5 cellular contexts compared by ENCODE assay signal in genomic region chr11:116338500-116338899, GRCh38.
DNase-seq lines count a peak whose midpoint lies in the region; ATAC-seq, FAIRE-seq and TF ChIP-seq lines count a peak whose summit lies in the region.
"Not testable (repeated sequence)": the region's sequence is repeated elsewhere in the genome, so short reads cannot be mapped to it uniquely, and the experiment has no call there.

No MANE protein-coding gene starts in this region.

- H3K27ac Mint-ChIP-seq in activated CD8-positive, alpha-beta memory T cell treated with anti-CD3 and anti-CD28 coated beads, Interleukin-2, amount 10 ng/mL, durations not matched to agents 7 days and 5 days = not testable (repeated sequence)
- peak overlapping the region; percentile 79 for H3K27ac Mint-ChIP-seq in nephron progenitor cell

- not testable (repeated sequence) for H3K9me2 ChIP-seq in hepatocyte (replicated peaks; ENCODE audit: insufficient read depth)

- not testable (repeated sequence) for H3K36me3 ChIP-seq in HEK293 (ENCODE audit: control insufficient read depth in 2 of 2, insufficient read depth in 1 of 2, low read length in 2 of 2); K562 (ENCODE audit: control insufficient read depth, insufficient read depth, low read length); hepatocyte (replicated peaks; ENCODE audit: insufficient read depth, low read depth)

- intact Hi-C loops in K562 (cut with micrococcal nuclease) = not testable (repeated sequence)

- not testable (repeated sequence) for TF ChIP-seq POLR2A in K562 (conservative IDR thresholded peaks at IDR 0.05)

- not testable (repeated sequence) for H3K79me2 ChIP-seq in K562 (ENCODE audit: control insufficient read depth, insufficient read depth, low read length); hepatocyte

- H2AFZ ChIP-seq in K562 (ENCODE audit: low read depth, low read length); hepatocyte: not testable (repeated sequence)

- H3K27me3 ChIP-seq in K562 (ENCODE audit: control insufficient read depth in 2 of 2, insufficient read depth in 2 of 2, low read length in 2 of 2); hepatocyte: not testable (repeated sequence)

- CTCF ChIA-PET in HEK293 (lab: Yijun Ruan, JAX) = interaction anchor here (0.6 kb wide), 1 partner anchor 186 kb away, joined by 3 read pairs; no protein-coding TSS in a partner anchor
- CTCF ChIA-PET in activated CD8-positive, alpha-beta memory T cell treated with anti-CD3 and anti-CD28 coated beads, Interleukin-2, amount 10 ng/mL, durations not matched to agents 7 days and 5 days (lab: Charles Lee); K562 (lab: Yijun Ruan, JAX; ENCODE audit: low intra/inter-chr PET ratio): not testable (repeated sequence)

- not testable (repeated sequence) for H3K27me3 Mint-ChIP-seq in activated CD8-positive, alpha-beta memory T cell treated with anti-CD3 and anti-CD28 coated beads, Interleukin-2, amount 10 ng/mL, durations not matched to agents 7 days and 5 days; nephron progenitor cell (ENCODE audit: low read depth, poor library complexity)

- TF ChIP-seq EP300 in K562 (IDR thresholded peaks at IDR 0.05; ENCODE audit: low read length) = not testable (repeated sequence)

- not testable (repeated sequence) for H3K36me3 Mint-ChIP-seq in activated CD8-positive, alpha-beta memory T cell treated with anti-CD3 and anti-CD28 coated beads, Interleukin-2, amount 10 ng/mL, durations not matched to agents 7 days and 5 days; nephron progenitor cell (ENCODE audit: low read depth)

- not testable (repeated sequence) for H3K9me3 ChIP-seq in HEK293 (ENCODE audit: control insufficient read depth, insufficient read depth, low read depth, low read length); K562 (replicated peaks; ENCODE audit: control insufficient read depth, insufficient read depth, low read depth, low read length); hepatocyte (ENCODE audit: low read depth)

- not testable (repeated sequence) for FAIRE-seq in K562 (lab: Jason Lieb, UNC)

- H3K9ac ChIP-seq in K562 (ENCODE audit: insufficient read depth in 1 of 2, low read depth in 2 of 2, low read length in 2 of 2) = not testable (repeated sequence)

- not testable (repeated sequence) for H3K9me1 ChIP-seq in K562 (ENCODE audit: control insufficient read depth, insufficient read depth, low read length)

- POLR2A ChIA-PET in HEK293 (lab: Yijun Ruan, JAX); K562 (lab: Yijun Ruan, JAX): not testable (repeated sequence)

- not testable (repeated sequence) for TF ChIP-seq RAD21 in K562 (CRISPR knock-in tag; conservative IDR thresholded peaks at IDR 0.05 in 1 of 2, IDR thresholded peaks at IDR 0.05 in 1 of 2)

- H3K4me2 ChIP-seq in K562 (ENCODE audit: insufficient read depth, low read length); hepatocyte: not testable (repeated sequence)

- not testable (repeated sequence) for H3K4me1 Mint-ChIP-seq in activated CD8-positive, alpha-beta memory T cell treated with anti-CD3 and anti-CD28 coated beads, Interleukin-2, amount 10 ng/mL, durations not matched to agents 7 days and 5 days
- H3K4me1 Mint-ChIP-seq in nephron progenitor cell = peaks cover 29% of the 10 kb centered on the region

- TF ChIP-seq CTCF in HEK293 (tag by site-specific recombination; IDR thresholded peaks at IDR 0.05); K562 (IDR thresholded peaks at IDR 0.05 in 2 of 3, conservative IDR thresholded peaks at IDR 0.05 in 1 of 3; ENCODE audit: insufficient read depth in 2 of 3, low read depth in 1 of 3, low read length in 3 of 3); hepatocyte (IDR thresholded peaks at IDR 0.05; ENCODE audit: poor library complexity); nephron progenitor cell (IDR thresholded peaks at IDR 0.05): not testable (repeated sequence)

- H4K20me1 ChIP-seq in K562 (replicated peaks; ENCODE audit: control insufficient read depth, insufficient read depth, low read length); hepatocyte (ENCODE audit: insufficient read depth, poor library complexity, severe bottlenecking): not testable (repeated sequence)

- not testable (repeated sequence) for H3K4me1 ChIP-seq in HEK293 (ENCODE audit: control insufficient read depth, insufficient read depth, low read length); K562 (replicated peaks in 1 of 2; ENCODE audit: control insufficient read depth in 2 of 2, insufficient read depth in 2 of 2, low read length in 2 of 2); hepatocyte (ENCODE audit: insufficient read depth)

- not testable (repeated sequence) for H3K9me3 Mint-ChIP-seq in activated CD8-positive, alpha-beta memory T cell treated with anti-CD3 and anti-CD28 coated beads, Interleukin-2, amount 10 ng/mL, durations not matched to agents 7 days and 5 days (ENCODE audit: low read depth)
- peaks cover 13% of the 10 kb centered on the region for H3K9me3 Mint-ChIP-seq in nephron progenitor cell

- 8% methylated on average over 4 of the region's 4 CpGs for WGBS in K562 (ENCODE audit: insufficient coverage, low coverage, missing lambda C conversion rate)
- 98% methylated on average over 4 of the region's 4 CpGs for WGBS in hepatocyte (ENCODE audit: low lambda C conversion rate, missing lambda C conversion rate)

- in situ Hi-C loops in K562 (cut with MboI) = not testable (repeated sequence)

- ATAC-seq in activated CD8-positive, alpha-beta memory T cell treated with anti-CD3 and anti-CD28 coated beads, Interleukin-2, amount 10 ng/mL, durations not matched to agents 7 days and 5 days; K562: not testable (repeated sequence)

- not testable (repeated sequence) for H3K4me3 ChIP-seq in HEK293 (ENCODE audit: low read depth, low read length); K562; hepatocyte

- not testable (repeated sequence) for H3K27ac ChIP-seq in HEK293 (ENCODE audit: extremely low read depth, low read depth, low read length); K562 (ENCODE audit: extremely low read depth, low read depth, low read length)
- peak overlapping the region; percentile 69 for H3K27ac ChIP-seq in hepatocyte

- not testable (repeated sequence) for BruUV-seq in K562 (replicated peaks; lab: Mats Ljungman, UMichigan)

- DNase-seq in activated CD8-positive, alpha-beta memory T cell treated with anti-CD3 and anti-CD28 coated beads, Interleukin-2, amount 10 ng/mL, durations not matched to agents 7 days and 5 days = peak; percentile 2
- DNase-seq in K562 (ENCODE audit: extremely low read depth in 1 of 4, low spot score in 3 of 4); hepatocyte (ENCODE audit: low spot score); nephron progenitor cell: not testable (repeated sequence)

- not testable (repeated sequence) for H3K4me3 Mint-ChIP-seq in activated CD8-positive, alpha-beta memory T cell treated with anti-CD3 and anti-CD28 coated beads, Interleukin-2, amount 10 ng/mL, durations not matched to agents 7 days and 5 days; nephron progenitor cell

TF ChIP-seq in HEK293, 187 proteins besides CTCF, POLR2A, EP300 and RAD21:
- peak; percentile 67 for TF ChIP-seq ZNF146 (tag by site-specific recombination; IDR thresholded peaks at IDR 0.05)

TF ChIP-seq in K562, 482 proteins besides CTCF, POLR2A, EP300 and RAD21:
- peak; percentile 70 for TF ChIP-seq ZNF146 (CRISPR knock-in tag; IDR thresholded peaks at IDR 0.05; ENCODE audit: unreplicated experiment)
